In genomic region chr4:185648631-185649030, GRCh38 we compare ENCODE assay signal across 25 cellular contexts.
DNase-seq lines count a peak whose midpoint lies in the region; FAIRE-seq and TF ChIP-seq lines count a peak whose summit lies in the region.
"Had no signal": no experiment of that assay in that cellular context is flagged by ENCODE, and none has a peak within 500 bp of the region (broad histone marks: within the 10 kb centered on the region; RNA-seq: fewer than 3 reads in every experiment).

No MANE protein-coding gene starts in this region.

- no peaks in the 10 kb centered on the region for H3K4me1 ChIP-seq in cardiac muscle cell (ENCODE audit: low read depth)
- peaks cover 73% of the 10 kb centered on the region for H3K4me1 ChIP-seq in left ventricle myocardium inferior
- H3K4me1 ChIP-seq in kidney (ENCODE audit: control insufficient read depth in 1 of 2, insufficient read depth in 1 of 2, low read depth in 1 of 2, low read length in 2 of 2) = no peaks in the 10 kb centered on the region
- H3K4me1 ChIP-seq in neuronal stem cell (ENCODE audit: control insufficient read depth in 2 of 2, insufficient read depth in 1 of 2, low read depth in 1 of 2, low read length in 2 of 2) = peaks cover 7 to 8% of the 10 kb centered on the region in 2 donors
- H3K4me1 ChIP-seq: A549 had no signal

- H3K4me3 ChIP-seq in cardiac muscle cell (no peak overlapping the region), left ventricle myocardium inferior (no peak overlapping the region), kidney (ENCODE audit: low read length in 2 of 2) (no peak overlapping the region), neuronal stem cell (ENCODE audit: low read length in 2 of 2) (no peak overlapping the region)
- H3K4me3 ChIP-seq: A549; BLaER1 treated with 17β-estradiol and CSF1 and Interleukin-3, amounts not matched to agents 10 nM and 100 nM; GM12878; GM23248 had no signal

- TF ChIP-seq CTCF in cardiac muscle cell (IDR thresholded peaks at IDR 0.05; ENCODE audit: low read depth, low read length) (no peak), left ventricle myocardium inferior (IDR thresholded peaks at IDR 0.05; ENCODE audit: borderline replicate concordance) (no peak), kidney (IDR thresholded peaks at IDR 0.05; ENCODE audit: borderline replicate concordance, extremely low read depth, insufficient read depth) (no peak)

- WGBS in neuronal stem cell (ENCODE audit: extremely low coverage in 2 of 2, insufficient read length in 2 of 2, insufficient replicate concordance in 1 of 2), 2 donors = no CpG with 5 or more reads among the region's 4 CpGs

- no peak for TF ChIP-seq POLR2A in GM12892 (IDR thresholded peaks at IDR 0.05; ENCODE audit: low read depth, low read length)

- H4K8ac ChIP-seq in neuronal stem cell (ENCODE audit: low read depth, low read length) = no peak overlapping the region

- H3K4me2 ChIP-seq in neuronal stem cell (ENCODE audit: insufficient read depth, low read length, poor library complexity, severe bottlenecking) = no peak overlapping the region
- H3K4me2 ChIP-seq: A549; BLaER1 treated with 17β-estradiol and CSF1 and Interleukin-3, amounts not matched to agents 10 nM and 100 nM had no signal

- H2BK5ac ChIP-seq in neuronal stem cell (ENCODE audit: low read length) = no peak overlapping the region

- peak; percentile 32 for FAIRE-seq in kidney (lab: Jason Lieb, UNC)
- no peak for FAIRE-seq in GM12892 (lab: Jason Lieb, UNC)
- FAIRE-seq: A549, D721Med, GM12878, H1 had no signal

- H3K9ac ChIP-seq in kidney (ENCODE audit: low read length in 2 of 2) (no peak overlapping the region), neuronal stem cell (ENCODE audit: low read depth, low read length, poor library complexity) (no peak overlapping the region)
- H3K9ac ChIP-seq: BLaER1 treated with 17β-estradiol and CSF1 and Interleukin-3, amounts not matched to agents 10 nM and 100 nM; GM23248 had no signal

- H2BK15ac ChIP-seq in neuronal stem cell (ENCODE audit: low read length) = no peak overlapping the region

- H4K91ac ChIP-seq in neuronal stem cell (ENCODE audit: low read depth, low read length, poor library complexity) = no peak overlapping the region

- no peaks in the 10 kb centered on the region for H3K27me3 ChIP-seq in cardiac muscle cell
- no peaks in the 10 kb centered on the region for H3K27me3 ChIP-seq in left ventricle myocardium inferior (ENCODE audit: low read depth)
- H3K27me3 ChIP-seq in neuronal stem cell (ENCODE audit: control insufficient read depth in 3 of 3, insufficient read depth in 3 of 3, low read depth in 1 of 3, low read length in 3 of 3) = no peaks in the 10 kb centered on the region
- H3K27me3 ChIP-seq: BE2C; BLaER1 treated with 17β-estradiol and CSF1 and Interleukin-3, amounts not matched to agents 10 nM and 100 nM had no signal

- peaks cover 2% of the 10 kb centered on the region for H3K79me1 ChIP-seq in neuronal stem cell (ENCODE audit: low read depth, low read length)

- H2AK5ac ChIP-seq in neuronal stem cell (ENCODE audit: low read depth, low read length) = no peak overlapping the region

- no peak overlapping the region for H3K4ac ChIP-seq in neuronal stem cell (ENCODE audit: low read length)

- H2BK120ac ChIP-seq in neuronal stem cell (ENCODE audit: low read depth, low read length) = no peak overlapping the region

- intact Hi-C loops in cardiac septum (cut with DNase I) = no loop called here
- intact Hi-C loops in left ventricle myocardium inferior (cut with micrococcal nuclease) = no loop called here
- intact Hi-C loops in kidney (cut with DNase I) = no loop called here

- no peak overlapping the region for H2BK12ac ChIP-seq in neuronal stem cell (ENCODE audit: low read length)

- no peak overlapping the region for H3K14ac ChIP-seq in neuronal stem cell (ENCODE audit: low read length)

- peak overlapping the region; percentile 50 for H3K27ac ChIP-seq in cardiac muscle cell
- peak overlapping the region; percentile 64 for H3K27ac ChIP-seq in left ventricle myocardium inferior (replicated peaks)
- no peak overlapping the region for H3K27ac ChIP-seq in kidney (ENCODE audit: low read depth in 2 of 2, low read length in 2 of 2)
- H3K27ac ChIP-seq in neuronal stem cell (replicated peaks; ENCODE audit: low read length) = no peak overlapping the region
- H3K27ac ChIP-seq: A549; BLaER1 treated with 17β-estradiol and CSF1 and Interleukin-3, amounts not matched to agents 10 nM and 100 nM; GM23248 had no signal

- no peak overlapping the region for H3K18ac ChIP-seq in neuronal stem cell (ENCODE audit: low read length)

- no peak overlapping the region for H2AFZ ChIP-seq in neuronal stem cell (ENCODE audit: low read length)
- H2AFZ ChIP-seq: GM23248 had no signal

- peaks cover 95% of the 10 kb centered on the region for H3K36me3 ChIP-seq in cardiac muscle cell
- peaks cover 66% of the 10 kb centered on the region for H3K36me3 ChIP-seq in left ventricle myocardium inferior
- peaks cover 7 to 52% of the 10 kb centered on the region in 2 donors for H3K36me3 ChIP-seq in kidney (ENCODE audit: control insufficient read depth in 1 of 2, insufficient read depth in 2 of 2, low read length in 2 of 2)
- H3K36me3 ChIP-seq in neuronal stem cell (replicated peaks in 1 of 2; ENCODE audit: control insufficient read depth in 2 of 2, insufficient read depth in 2 of 2, low read length in 2 of 2) = peaks cover 11 to 89% of the 10 kb centered on the region in 2 donors
- H3K36me3 ChIP-seq: BLaER1 treated with 17β-estradiol and CSF1 and Interleukin-3, amounts not matched to agents 10 nM and 100 nM had no signal

- no peak overlapping the region for H3K23ac ChIP-seq in neuronal stem cell (ENCODE audit: low read depth, low read length, poor library complexity)

- H3K9me3 ChIP-seq in cardiac muscle cell (ENCODE audit: low read depth) (no peaks in the 10 kb centered on the region), left ventricle myocardium inferior (replicated peaks) (no peaks in the 10 kb centered on the region), kidney (ENCODE audit: control insufficient read depth in 1 of 2, low read length in 2 of 2) (no peaks in the 10 kb centered on the region), neuronal stem cell (replicated peaks in 1 of 2; ENCODE audit: control insufficient read depth in 2 of 2, insufficient read depth in 1 of 2, low read depth in 1 of 2, low read length in 2 of 2) (no peaks in the 10 kb centered on the region)
- H3K9me3 ChIP-seq: A549; BE2C; BLaER1 treated with 17β-estradiol and CSF1 and Interleukin-3, amounts not matched to agents 10 nM and 100 nM had no signal

- DNase-seq in cardiac muscle cell (ENCODE audit: low read depth in 1 of 2, low spot score in 1 of 2) (no peak), cardiac septum (ENCODE audit: low spot score) (no peak), left ventricle myocardium inferior (no peak), kidney (no peak), neuronal stem cell (ENCODE audit: low spot score) (no peak), dermis blood vessel endothelial cell (no peak), GM12892 (ENCODE audit: insufficient read length) (no peak)
- DNase-seq: 8988T; ACHN; AML-193; BE2C; CD4-positive, alpha-beta T cell; CD8-positive, alpha-beta memory T cell; DMS 273 treated with DMSO at 0.1 percent for 48 hours; DMS79; EL; GDM1; GM23248; H7; HCEC 1CT had no signal

Comparison
In these comparisons a context has a peak if more than half of its experiments do, and no peak if none do; other contexts are left out.
1. H3K27ac ChIP-seq: peak in cardiac muscle cell (single experiment) and left ventricle myocardium inferior (single experiment); none in kidney (0 of 2) and neuronal stem cell (single experiment).